Comparison of ENCODE assay signal across 10 cellular contexts in the genomic region with DNA sequence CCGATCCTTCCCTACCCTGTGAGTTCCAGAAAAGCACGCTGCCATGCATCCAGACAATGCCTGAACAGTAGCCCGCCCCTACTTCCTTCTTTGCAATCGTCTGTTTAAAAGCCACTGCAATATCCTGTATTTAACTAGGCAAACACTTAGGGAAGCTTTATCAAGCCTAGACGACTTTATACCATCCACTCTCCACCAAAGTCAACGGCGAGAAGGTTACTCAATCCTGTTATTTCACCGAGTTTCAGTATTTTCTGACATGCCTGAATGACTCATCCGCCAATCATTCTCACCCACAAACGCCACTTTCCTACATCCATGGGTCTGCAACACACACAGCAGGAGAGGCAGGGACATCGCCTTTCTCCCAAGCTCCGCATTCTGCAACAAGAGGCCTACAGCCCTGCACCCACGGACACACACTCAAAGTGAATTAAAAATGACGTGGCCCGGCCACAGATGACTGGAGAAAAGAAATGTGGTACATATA. TPM values are rescaled to one million over a fixed set of nuclear protein-coding genes. Genes with fewer than 3 reads are reported as not detected.
DNase-seq lines count a peak whose midpoint lies in the region; ATAC-seq and TF ChIP-seq lines count a peak whose summit lies in the region.
"Had no signal": no experiment of that assay in that cellular context is flagged by ENCODE, and none has a peak within 500 bp of the region (broad histone marks: within the 10 kb centered on the region; RNA-seq: fewer than 3 reads in every experiment).

No MANE protein-coding gene starts in this region.

- no TSS peak for BruUV-seq in MCF 10A (replicated peaks; lab: Mats Ljungman, UMichigan)

- H3K9me3 ChIP-seq in breast epithelium, result no peaks in the 10 kb centered on the region
- H3K9me3 ChIP-seq in RWPE2 (ENCODE audit: severe bottlenecking), result no peaks in the 10 kb centered on the region
- H3K9me3 ChIP-seq: adrenal gland had no signal

- H3K27ac ChIP-seq in breast epithelium, result no peak overlapping the region
- H3K27ac ChIP-seq in RWPE2 (ENCODE audit: poor library complexity, severe bottlenecking), result peak overlapping the region; percentile 96

- CTCF ChIA-PET in MCF 10A (lab: Yijun Ruan, JAX), result interaction anchor here (0.6 to 1.4 kb wide), 3 partner anchors 10 to 16 kb away, joined by 3 to 4 read pairs (median 3); no protein-coding TSS in a partner anchor

- POLR2A ChIA-PET in MCF 10A (lab: Yijun Ruan, JAX), result interaction anchor here (0.5 to 4.3 kb wide), 5 partner anchors 11 to 906 kb away, joined by 3 to 69 read pairs (median 4); a partner anchor contains a TSS

- no peaks in the 10 kb centered on the region for H3K27me3 Mint-ChIP-seq in MCF 10A (ENCODE audit: insufficient read depth, unreplicated experiment)

- H3K4me3 ChIP-seq in breast epithelium, result no peak overlapping the region
- H3K4me3 ChIP-seq in RWPE2 (ENCODE audit: severe bottlenecking), result no peak overlapping the region
- H3K4me3 ChIP-seq in fibroblast of the aortic adventitia (ENCODE audit: low read depth, low read length), result no peak overlapping the region
- H3K4me3 ChIP-seq: adrenal gland had no signal

- peaks cover 11% of the 10 kb centered on the region for H3K36me3 Mint-ChIP-seq in MCF 10A (ENCODE audit: insufficient read depth, unreplicated experiment)

- H3K4me1 Mint-ChIP-seq in MCF 10A (ENCODE audit: insufficient read depth, unreplicated experiment), result peaks cover 72% of the 10 kb centered on the region
- H3K4me1 Mint-ChIP-seq: CD4-positive, CD25-positive, alpha-beta regulatory T cell had no signal

- H3K27me3 ChIP-seq in breast epithelium, result no peaks in the 10 kb centered on the region
- no peaks in the 10 kb centered on the region for H3K27me3 ChIP-seq in RWPE2 (ENCODE audit: insufficient read depth, poor library complexity, severe bottlenecking)

- TF ChIP-seq POLR2A in breast epithelium (IDR thresholded peaks at IDR 0.05), result no peak

- peak overlapping the region; percentile 82 for H3K27ac Mint-ChIP-seq in MCF 10A (ENCODE audit: low read depth, unreplicated experiment)
- H3K27ac Mint-ChIP-seq: CD4-positive, CD25-positive, alpha-beta regulatory T cell had no signal

- H3K4me3 Mint-ChIP-seq in MCF 10A (ENCODE audit: unreplicated experiment), result peak overlapping the region; percentile 39
- H3K4me3 Mint-ChIP-seq: CD4-positive, CD25-positive, alpha-beta regulatory T cell had no signal

- ATAC-seq in RWPE2 (ENCODE audit: low read depth) (peak; percentile 83), HG03139 (IDR thresholded peaks at IDR 0.05; ENCODE audit: unreplicated experiment) (no peak), HG02571 (IDR thresholded peaks at IDR 0.05; ENCODE audit: unreplicated experiment) (no peak)

- DNase-seq in MCF 10A (ENCODE audit: unreplicated experiment) (peak; percentile 98), breast epithelium (ENCODE audit: low spot score in 2 of 2) (no peak), RWPE2 (ENCODE audit: low spot score) (peak; percentile 87), fibroblast of the aortic adventitia (ENCODE audit: low read depth) (peak; percentile 22), iPS-NIHi11 (ENCODE audit: low spot score) (no peak), KG1 (lab: John Stamatoyannopoulos, UW) (no peak)
- DNase-seq: CD4-positive, CD25-positive, alpha-beta regulatory T cell had no signal

- H3K4me1 ChIP-seq in breast epithelium, result peaks cover 3 to 5% of the 10 kb centered on the region in 2 donors
- peaks cover 51% of the 10 kb centered on the region for H3K4me1 ChIP-seq in RWPE2 (ENCODE audit: insufficient read depth, poor library complexity, severe bottlenecking)

- H3K9me3 Mint-ChIP-seq in MCF 10A (ENCODE audit: unreplicated experiment), result no peaks in the 10 kb centered on the region

- TF ChIP-seq CTCF in MCF 10A (IDR thresholded peaks at IDR 0.05; ENCODE audit: unreplicated experiment), result no peak
- TF ChIP-seq CTCF in breast epithelium (IDR thresholded peaks at IDR 0.05), result no peak
- TF ChIP-seq CTCF in RWPE2 (IDR thresholded peaks at IDR 0.05; ENCODE audit: poor library complexity, severe bottlenecking), result peak; percentile 6
- TF ChIP-seq CTCF in fibroblast of the aortic adventitia (IDR thresholded peaks at IDR 0.05; ENCODE audit: insufficient read depth, low read length), result no peak

- intact Hi-C loops in MCF 10A (cut with micrococcal nuclease) (loop anchor here (2.0 kb wide), 2 partner anchors 65 to 73 kb away; no protein-coding TSS in a partner anchor), breast epithelium (cut with DNase I; ENCODE audit: low total_unique reads) (no loop called here)

- H3K36me3 ChIP-seq in breast epithelium, result no peaks in the 10 kb centered on the region
- H3K36me3 ChIP-seq in RWPE2 (ENCODE audit: low read depth), result peaks cover 44% of the 10 kb centered on the region
- H3K36me3 ChIP-seq: adrenal gland had no signal

RNA-seq across cellular contexts. Expression of a gene that starts 9.3 kb away (rescaled TPM):
- total RNA-seq in MCF 10A (2022), result 49.1 and 69.2 TPM in 2 replicates
- 10 to 100 TPM in 2 of 3 donors, under 1 TPM in 1; 0.96 to 36.7 (median 21.2) TPM for total RNA-seq in breast epithelium
- total RNA-seq in fibroblast of the aortic adventitia (ENCODE audit: low replicate concordance), result 1.1 and 4.3 TPM in 2 replicates

Comparison
In these comparisons a context has a peak if more than half of its experiments do, and no peak if none do; other contexts are left out.
1. DNase-seq: peak in MCF 10A (single experiment), RWPE2 (single experiment) and fibroblast of the aortic adventitia (single experiment); none in breast epithelium (0 of 2), iPS-NIHi11 (single experiment) and KG1 (single experiment).